In the genomic region with DNA sequence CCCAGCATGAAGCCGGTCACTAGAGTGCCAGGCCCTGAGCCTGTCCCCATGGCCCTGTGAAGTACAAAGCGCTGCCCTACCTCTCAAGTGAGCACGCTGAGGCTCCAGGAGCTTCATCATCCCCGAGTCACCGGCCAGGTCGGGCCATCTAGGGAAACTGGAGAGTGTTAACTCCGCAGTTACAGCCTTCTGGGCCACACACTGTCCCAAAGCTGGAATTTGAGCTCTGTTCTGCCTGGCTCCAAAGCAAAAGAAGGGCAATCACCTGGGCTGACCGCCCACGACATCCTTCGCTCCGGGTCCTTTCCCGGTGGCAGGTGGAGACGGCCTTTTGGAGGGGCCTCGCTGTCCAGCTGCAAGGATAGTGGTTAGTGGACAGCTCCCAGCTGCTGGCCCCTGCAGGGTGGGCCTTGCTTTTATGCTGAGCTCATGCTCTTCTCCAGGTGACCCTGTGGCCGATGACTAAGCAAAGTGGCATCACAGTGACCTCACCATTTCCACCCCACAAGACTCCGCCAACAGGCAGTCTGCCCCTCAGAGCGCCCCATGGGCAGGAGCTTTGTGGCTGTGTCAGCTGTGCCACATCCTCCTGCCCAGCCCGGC, we compare ENCODE assay signal across 17 cellular contexts. TPM values are rescaled to one million over a fixed set of nuclear protein-coding genes. Genes with fewer than 3 reads are reported as not detected.
DNase-seq lines count a peak whose midpoint lies in the region; ATAC-seq, FAIRE-seq and TF ChIP-seq lines count a peak whose summit lies in the region.
"Had no signal": no experiment of that assay in that cellular context is flagged by ENCODE, and none has a peak within 500 bp of the region (broad histone marks: within the 10 kb centered on the region; RNA-seq: fewer than 3 reads in every experiment).

No MANE protein-coding gene starts in this region.

- intact Hi-C loops in CD8-positive, alpha-beta T cell (cut with DNase I, micrococcal nuclease) = no loop called here

- POLR2A ChIA-PET in CD8-positive, alpha-beta T cell (lab: Charles Lee) = no interaction called here

- no peaks in the 10 kb centered on the region for H3K4me1 ChIP-seq in CD8-positive, alpha-beta T cell (ENCODE audit: insufficient read depth, low read length)

- no peak for ATAC-seq in T-helper 17 cell
- no peak for ATAC-seq in CD8-positive, alpha-beta T cell

- H3K27me3 Mint-ChIP-seq in T-helper 17 cell = peaks cover 4% of the 10 kb centered on the region
- H3K27me3 Mint-ChIP-seq in CD8-positive, alpha-beta T cell (ENCODE audit: low read depth) = no peaks in the 10 kb centered on the region

- CTCF ChIA-PET in CD8-positive, alpha-beta T cell (lab: Charles Lee) = interaction anchor here (1.1 kb wide), 1 partner anchor 35 kb away, joined by 3 read pairs; no protein-coding TSS in a partner anchor

- no peaks in the 10 kb centered on the region for H3K9me3 Mint-ChIP-seq in CD8-positive, alpha-beta T cell

- peaks cover 3% of the 10 kb centered on the region for H3K36me3 Mint-ChIP-seq in T-helper 17 cell (ENCODE audit: low read depth)
- H3K36me3 Mint-ChIP-seq in CD8-positive, alpha-beta T cell = no peaks in the 10 kb centered on the region

- H3K27ac Mint-ChIP-seq in T-helper 17 cell = peak overlapping the region; percentile 16
- no peak overlapping the region for H3K27ac Mint-ChIP-seq in CD8-positive, alpha-beta T cell

- H3K27ac ChIP-seq in CD8-positive, alpha-beta T cell (ENCODE audit: low read depth, low read length) = no peak overlapping the region
- H3K27ac ChIP-seq: stomach had no signal

- H3K4me1 Mint-ChIP-seq in T-helper 17 cell = peaks cover 11% of the 10 kb centered on the region
- no peaks in the 10 kb centered on the region for H3K4me1 Mint-ChIP-seq in CD8-positive, alpha-beta T cell (ENCODE audit: low read depth)

- H3K27me3 ChIP-seq in CD8-positive, alpha-beta T cell (ENCODE audit: insufficient read depth, low read length) = no peaks in the 10 kb centered on the region

- no peak for TF ChIP-seq CTCF in CD8-positive, alpha-beta T cell (IDR thresholded peaks at IDR 0.05)

- H3K4me3 ChIP-seq in CD8-positive, alpha-beta T cell (ENCODE audit: low read depth, low read length) = no peak overlapping the region
- H3K4me3 ChIP-seq: esophagus squamous epithelium, stomach had no signal

- no peak overlapping the region for H3K4me3 Mint-ChIP-seq in T-helper 17 cell
- no peak overlapping the region for H3K4me3 Mint-ChIP-seq in CD8-positive, alpha-beta T cell

- H3K9me3 ChIP-seq in T-helper 17 cell (ENCODE audit: control insufficient read depth, low read length, poor library complexity, severe bottlenecking) = no peaks in the 10 kb centered on the region
- no peaks in the 10 kb centered on the region for H3K9me3 ChIP-seq in CD8-positive, alpha-beta T cell (ENCODE audit: low read length)
- H3K9me3 ChIP-seq: esophagus squamous epithelium, stomach had no signal

- DNase-seq in stimulated activated CD4-positive, alpha-beta T cell treated with anti-CD3 and anti-CD28 coated beads, Interleukin-1b, Interleukin-23, amount 100 ng/mL, for 48 hours = peak; percentile 14
- no peak for DNase-seq in stimulated activated CD4-positive, alpha-beta T cell treated with anti-CD3 and anti-CD28 coated beads, Interleukin-15, amount 100 ng/mL, for 24 hours
- no peak for DNase-seq in T-helper 17 cell
- peak; percentile 70 for DNase-seq in left kidney (ENCODE audit: low read depth, low spot score)
- DNase-seq in urothelium cell line (ENCODE audit: low spot score) = peak; percentile 62
- DNase-seq in NCI-H128 (lab: John Stamatoyannopoulos, UW; ENCODE audit: unreplicated experiment) = no peak
- no peak for DNase-seq in stimulated activated CD4-positive, alpha-beta T cell treated with anti-CD3 and anti-CD28 coated beads, Interleukin-4, amount 100 ng/mL, for 4 hours
- no peak for DNase-seq in CD8-positive, alpha-beta T cell
- DNase-seq: activated naive CD4-positive, alpha-beta T cell treated with anti-CD3 and anti-CD28 coated beads, Interleukin-2, amount 50 U/mL, for 16 hours; cerebellar nuclear complex; esophagus squamous epithelium; MM.1S; NCI-H2171; stimulated activated CD4-positive, alpha-beta T cell treated with anti-CD3 and anti-CD28 coated beads, Interleukin-4, amount 100 ng/mL, for 1 hour; stomach had no signal

- peak; percentile 65 for FAIRE-seq in urothelium cell line (lab: Jason Lieb, UNC)
- FAIRE-seq: GM12892 had no signal

- no peaks in the 10 kb centered on the region for H3K36me3 ChIP-seq in CD8-positive, alpha-beta T cell (ENCODE audit: insufficient read depth, low read length)
- H3K36me3 ChIP-seq: esophagus squamous epithelium, stomach had no signal

RNA-seq across cellular contexts. Expression of a gene that starts 3.5 kb away (rescaled TPM):
- not detected for total RNA-seq in T-helper 17 cell
- not detected for total RNA-seq in CD8-positive, alpha-beta T cell
- total RNA-seq: pulmonary artery endothelial cell had no signal

Comparison
In these comparisons a context has a peak if more than half of its experiments do, and no peak if none do; other contexts are left out.
1. DNase-seq: peak in stimulated activated CD4-positive, alpha-beta T cell treated with anti-CD3 and anti-CD28 coated beads, Interleukin-1b, Interleukin-23, amount 100 ng/mL, for 48 hours (single experiment), left kidney (single experiment) and urothelium cell line (single experiment); none in stimulated activated CD4-positive, alpha-beta T cell treated with anti-CD3 and anti-CD28 coated beads, Interleukin-15, amount 100 ng/mL, for 24 hours (single experiment), T-helper 17 cell (0 of 3), NCI-H128 (single experiment), stimulated activated CD4-positive, alpha-beta T cell treated with anti-CD3 and anti-CD28 coated beads, Interleukin-4, amount 100 ng/mL, for 4 hours (0 of 2) and CD8-positive, alpha-beta T cell (0 of 7).